Comparison of ENCODE assay signal across 1 cellular context in genomic region chr19:29941828-29942403, GRCh38.
TF ChIP-seq lines count a peak whose summit lies in the region.

Gene URI1 (plus strand): TSS chr19:29942239. CDS start chr19:29942548, 309 bp downstream.

TF ChIP-seq in A549, 52 proteins besides CTCF, POLR2A, EP300 and RAD21 (continued from another document):
- TF ChIP-seq, protein P1, sequence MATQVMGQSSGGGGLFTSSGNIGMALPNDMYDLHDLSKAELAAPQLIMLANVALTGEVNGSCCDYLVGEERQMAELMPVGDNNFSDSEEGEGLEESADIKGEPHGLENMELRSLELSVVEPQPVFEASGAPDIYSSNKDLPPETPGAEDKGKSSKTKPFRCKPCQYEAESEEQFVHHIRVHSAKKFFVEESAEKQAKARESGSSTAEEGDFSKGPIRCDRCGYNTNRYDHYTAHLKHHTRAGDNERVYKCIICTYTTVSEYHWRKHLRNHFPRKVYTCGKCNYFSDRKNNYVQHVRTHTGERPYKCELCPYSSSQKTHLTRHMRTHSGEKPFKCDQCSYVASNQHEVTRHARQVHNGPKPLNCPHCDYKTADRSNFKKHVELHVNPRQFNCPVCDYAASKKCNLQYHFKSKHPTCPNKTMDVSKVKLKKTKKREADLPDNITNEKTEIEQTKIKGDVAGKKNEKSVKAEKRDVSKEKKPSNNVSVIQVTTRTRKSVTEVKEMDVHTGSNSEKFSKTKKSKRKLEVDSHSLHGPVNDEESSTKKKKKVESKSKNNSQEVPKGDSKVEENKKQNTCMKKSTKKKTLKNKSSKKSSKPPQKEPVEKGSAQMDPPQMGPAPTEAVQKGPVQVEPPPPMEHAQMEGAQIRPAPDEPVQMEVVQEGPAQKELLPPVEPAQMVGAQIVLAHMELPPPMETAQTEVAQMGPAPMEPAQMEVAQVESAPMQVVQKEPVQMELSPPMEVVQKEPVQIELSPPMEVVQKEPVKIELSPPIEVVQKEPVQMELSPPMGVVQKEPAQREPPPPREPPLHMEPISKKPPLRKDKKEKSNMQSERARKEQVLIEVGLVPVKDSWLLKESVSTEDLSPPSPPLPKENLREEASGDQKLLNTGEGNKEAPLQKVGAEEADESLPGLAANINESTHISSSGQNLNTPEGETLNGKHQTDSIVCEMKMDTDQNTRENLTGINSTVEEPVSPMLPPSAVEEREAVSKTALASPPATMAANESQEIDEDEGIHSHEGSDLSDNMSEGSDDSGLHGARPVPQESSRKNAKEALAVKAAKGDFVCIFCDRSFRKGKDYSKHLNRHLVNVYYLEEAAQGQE (IDR thresholded peaks at IDR 0.05) = no peak
- TF ChIP-seq BHLHE40 (IDR thresholded peaks at IDR 0.05; ENCODE audit: low read depth, low read length) (peak; percentile 27; the same call in 1 of the 2 replicates), ZNF302 (CRISPR knock-in tag; IDR thresholded peaks at IDR 0.05) (0 out of 2 replicates have a peak, but pooled peaks have one; percentile 41), MYC (IDR thresholded peaks at IDR 0.05; ENCODE audit: borderline replicate concordance, low read length) (peak; percentile 99)
